In the genomic region with DNA sequence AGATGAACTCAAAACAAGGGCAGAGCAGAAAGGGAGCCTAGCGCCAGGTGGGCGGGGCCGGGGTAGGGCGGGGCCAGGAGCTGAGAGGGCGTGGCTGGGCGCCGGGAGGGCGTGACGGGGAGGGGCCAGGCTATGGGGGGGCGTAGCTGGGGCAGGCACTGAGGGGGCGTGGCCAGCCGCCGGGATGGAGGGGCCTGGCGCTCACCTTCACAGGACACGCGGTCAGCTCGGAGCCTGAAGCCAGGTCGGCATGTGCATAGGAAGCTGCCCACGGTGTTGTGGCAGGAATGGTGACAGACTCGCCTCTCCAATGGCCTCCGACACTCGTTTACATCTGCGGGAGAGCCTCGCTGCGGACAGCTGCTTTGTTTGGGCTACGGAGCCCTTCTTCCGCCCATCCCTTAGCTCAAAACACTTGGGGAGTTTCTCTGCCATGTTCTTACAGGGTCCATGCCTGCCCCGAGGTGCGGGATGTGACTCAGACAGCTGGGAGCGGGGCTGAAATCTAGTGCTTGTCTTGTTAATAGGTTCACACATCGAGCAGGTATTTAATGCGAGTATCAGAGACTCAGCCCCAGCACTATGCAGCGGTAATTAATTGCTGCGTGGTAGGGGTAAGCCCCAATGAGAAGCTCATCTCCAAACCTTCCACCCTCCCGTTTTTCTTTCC, we compare ENCODE assay signal across 1 cellular context.
TF ChIP-seq lines count a peak whose summit lies in the region.

No MANE protein-coding gene starts in this region.

TF ChIP-seq in H1, 55 proteins besides CTCF, POLR2A, EP300 and RAD21:
- TF ChIP-seq SIRT6 (IDR thresholded peaks at IDR 0.05; ENCODE audit: low read length) (no peak), ATF2 (IDR thresholded peaks at IDR 0.05; ENCODE audit: low read length) (no peak), RFX5 (IDR thresholded peaks at IDR 0.05; ENCODE audit: borderline replicate concordance, low read depth, low read length) (no peak), BRCA1 (IDR thresholded peaks at IDR 0.05; ENCODE audit: low read depth, low read length) (no peak), EGR1 (IDR thresholded peaks at IDR 0.05; ENCODE audit: borderline replicate concordance, low read depth, low read length) (no peak), SIX5 (IDR thresholded peaks at IDR 0.05; ENCODE audit: low read depth, low read length) (no peak), RNF2 (IDR thresholded peaks at IDR 0.05; ENCODE audit: borderline replicate concordance, low read depth, low read length, missing control alignments, poor library complexity, severe bottlenecking) (no peak), CREB1 (IDR thresholded peaks at IDR 0.05) (no peak; the same call in 1 of the 2 replicates), BCL11A (IDR thresholded peaks at IDR 0.05; ENCODE audit: low read depth in 2 of 2, low read length in 2 of 2) (no peak), FOSL1 (IDR thresholded peaks at IDR 0.05; ENCODE audit: insufficient read depth, low read depth, low read length) (no peak), NRF1 (IDR thresholded peaks at IDR 0.05; ENCODE audit: low read depth, low read length) (no peak), RBBP5 (IDR thresholded peaks at IDR 0.05; ENCODE audit: borderline replicate concordance, low read depth, low read length) (no peak), SRF (IDR thresholded peaks at IDR 0.05; ENCODE audit: low read depth, low read length) (no peak), TCF12 (IDR thresholded peaks at IDR 0.05; ENCODE audit: low read depth, low read length) (no peak), SP4 (IDR thresholded peaks at IDR 0.05; ENCODE audit: low read length) (0 out of 2 replicates have a peak, but pooled peaks have one; percentile 38), MAFK (IDR thresholded peaks at IDR 0.05; ENCODE audit: low read depth, low read length) (no peak), ZNF274 (IDR thresholded peaks at IDR 0.05; ENCODE audit: borderline replicate concordance, extremely low read depth, low read length) (no peak), CHD1 (IDR thresholded peaks at IDR 0.05; ENCODE audit: low read depth, low read length) (no peak), CTBP2 (IDR thresholded peaks at IDR 0.05; ENCODE audit: borderline replicate concordance, insufficient read depth, insufficient read length, low read length) (no peak), EZH2 (IDR thresholded peaks at IDR 0.05; ENCODE audit: low read depth, low read length, severe bottlenecking) (no peak), CHD2 (IDR thresholded peaks at IDR 0.05; ENCODE audit: low read length) (no peak), ASH2L (IDR thresholded peaks at IDR 0.05; ENCODE audit: low read length) (peak; percentile 30), USF2 (IDR thresholded peaks at IDR 0.05; ENCODE audit: low read length) (no peak), TAF1 (IDR thresholded peaks at IDR 0.05; ENCODE audit: low read depth, low read length) (peak; percentile 59), YY1 (IDR thresholded peaks at IDR 0.05; ENCODE audit: low read depth, low read length) (peak; percentile 57; the same call in 1 of the 2 replicates), SP1 (IDR thresholded peaks at IDR 0.05; ENCODE audit: low read depth, low read length) (peak; percentile 58; the same call in 1 of the 2 replicates), BACH1 (IDR thresholded peaks at IDR 0.05; ENCODE audit: low read length) (no peak), CEBPB (IDR thresholded peaks at IDR 0.05; ENCODE audit: low read depth, low read length) (no peak), POLR2AphosphoS5 (IDR thresholded peaks at IDR 0.05; ENCODE audit: low read depth, low read length) (peak; percentile 85), SIN3A (conservative IDR thresholded peaks at IDR 0.05 in 1 of 2, IDR thresholded peaks at IDR 0.05 in 1 of 2; ENCODE audit: low read depth in 1 of 2, low read length in 2 of 2) (no peak), RXRA (IDR thresholded peaks at IDR 0.05; ENCODE audit: insufficient read depth, low read depth, low read length) (no peak)
- TF ChIP-seq, protein P1, sequence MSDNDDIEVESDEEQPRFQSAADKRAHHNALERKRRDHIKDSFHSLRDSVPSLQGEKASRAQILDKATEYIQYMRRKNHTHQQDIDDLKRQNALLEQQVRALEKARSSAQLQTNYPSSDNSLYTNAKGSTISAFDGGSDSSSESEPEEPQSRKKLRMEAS (IDR thresholded peaks at IDR 0.05) = peak; percentile 98
- TF ChIP-seq, protein P2, sequence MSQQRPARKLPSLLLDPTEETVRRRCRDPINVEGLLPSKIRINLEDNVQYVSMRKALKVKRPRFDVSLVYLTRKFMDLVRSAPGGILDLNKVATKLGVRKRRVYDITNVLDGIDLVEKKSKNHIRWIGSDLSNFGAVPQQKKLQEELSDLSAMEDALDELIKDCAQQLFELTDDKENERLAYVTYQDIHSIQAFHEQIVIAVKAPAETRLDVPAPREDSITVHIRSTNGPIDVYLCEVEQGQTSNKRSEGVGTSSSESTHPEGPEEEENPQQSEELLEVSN (IDR thresholded peaks at IDR 0.05) = peak; percentile 93
- TF ChIP-seq, protein P3, sequence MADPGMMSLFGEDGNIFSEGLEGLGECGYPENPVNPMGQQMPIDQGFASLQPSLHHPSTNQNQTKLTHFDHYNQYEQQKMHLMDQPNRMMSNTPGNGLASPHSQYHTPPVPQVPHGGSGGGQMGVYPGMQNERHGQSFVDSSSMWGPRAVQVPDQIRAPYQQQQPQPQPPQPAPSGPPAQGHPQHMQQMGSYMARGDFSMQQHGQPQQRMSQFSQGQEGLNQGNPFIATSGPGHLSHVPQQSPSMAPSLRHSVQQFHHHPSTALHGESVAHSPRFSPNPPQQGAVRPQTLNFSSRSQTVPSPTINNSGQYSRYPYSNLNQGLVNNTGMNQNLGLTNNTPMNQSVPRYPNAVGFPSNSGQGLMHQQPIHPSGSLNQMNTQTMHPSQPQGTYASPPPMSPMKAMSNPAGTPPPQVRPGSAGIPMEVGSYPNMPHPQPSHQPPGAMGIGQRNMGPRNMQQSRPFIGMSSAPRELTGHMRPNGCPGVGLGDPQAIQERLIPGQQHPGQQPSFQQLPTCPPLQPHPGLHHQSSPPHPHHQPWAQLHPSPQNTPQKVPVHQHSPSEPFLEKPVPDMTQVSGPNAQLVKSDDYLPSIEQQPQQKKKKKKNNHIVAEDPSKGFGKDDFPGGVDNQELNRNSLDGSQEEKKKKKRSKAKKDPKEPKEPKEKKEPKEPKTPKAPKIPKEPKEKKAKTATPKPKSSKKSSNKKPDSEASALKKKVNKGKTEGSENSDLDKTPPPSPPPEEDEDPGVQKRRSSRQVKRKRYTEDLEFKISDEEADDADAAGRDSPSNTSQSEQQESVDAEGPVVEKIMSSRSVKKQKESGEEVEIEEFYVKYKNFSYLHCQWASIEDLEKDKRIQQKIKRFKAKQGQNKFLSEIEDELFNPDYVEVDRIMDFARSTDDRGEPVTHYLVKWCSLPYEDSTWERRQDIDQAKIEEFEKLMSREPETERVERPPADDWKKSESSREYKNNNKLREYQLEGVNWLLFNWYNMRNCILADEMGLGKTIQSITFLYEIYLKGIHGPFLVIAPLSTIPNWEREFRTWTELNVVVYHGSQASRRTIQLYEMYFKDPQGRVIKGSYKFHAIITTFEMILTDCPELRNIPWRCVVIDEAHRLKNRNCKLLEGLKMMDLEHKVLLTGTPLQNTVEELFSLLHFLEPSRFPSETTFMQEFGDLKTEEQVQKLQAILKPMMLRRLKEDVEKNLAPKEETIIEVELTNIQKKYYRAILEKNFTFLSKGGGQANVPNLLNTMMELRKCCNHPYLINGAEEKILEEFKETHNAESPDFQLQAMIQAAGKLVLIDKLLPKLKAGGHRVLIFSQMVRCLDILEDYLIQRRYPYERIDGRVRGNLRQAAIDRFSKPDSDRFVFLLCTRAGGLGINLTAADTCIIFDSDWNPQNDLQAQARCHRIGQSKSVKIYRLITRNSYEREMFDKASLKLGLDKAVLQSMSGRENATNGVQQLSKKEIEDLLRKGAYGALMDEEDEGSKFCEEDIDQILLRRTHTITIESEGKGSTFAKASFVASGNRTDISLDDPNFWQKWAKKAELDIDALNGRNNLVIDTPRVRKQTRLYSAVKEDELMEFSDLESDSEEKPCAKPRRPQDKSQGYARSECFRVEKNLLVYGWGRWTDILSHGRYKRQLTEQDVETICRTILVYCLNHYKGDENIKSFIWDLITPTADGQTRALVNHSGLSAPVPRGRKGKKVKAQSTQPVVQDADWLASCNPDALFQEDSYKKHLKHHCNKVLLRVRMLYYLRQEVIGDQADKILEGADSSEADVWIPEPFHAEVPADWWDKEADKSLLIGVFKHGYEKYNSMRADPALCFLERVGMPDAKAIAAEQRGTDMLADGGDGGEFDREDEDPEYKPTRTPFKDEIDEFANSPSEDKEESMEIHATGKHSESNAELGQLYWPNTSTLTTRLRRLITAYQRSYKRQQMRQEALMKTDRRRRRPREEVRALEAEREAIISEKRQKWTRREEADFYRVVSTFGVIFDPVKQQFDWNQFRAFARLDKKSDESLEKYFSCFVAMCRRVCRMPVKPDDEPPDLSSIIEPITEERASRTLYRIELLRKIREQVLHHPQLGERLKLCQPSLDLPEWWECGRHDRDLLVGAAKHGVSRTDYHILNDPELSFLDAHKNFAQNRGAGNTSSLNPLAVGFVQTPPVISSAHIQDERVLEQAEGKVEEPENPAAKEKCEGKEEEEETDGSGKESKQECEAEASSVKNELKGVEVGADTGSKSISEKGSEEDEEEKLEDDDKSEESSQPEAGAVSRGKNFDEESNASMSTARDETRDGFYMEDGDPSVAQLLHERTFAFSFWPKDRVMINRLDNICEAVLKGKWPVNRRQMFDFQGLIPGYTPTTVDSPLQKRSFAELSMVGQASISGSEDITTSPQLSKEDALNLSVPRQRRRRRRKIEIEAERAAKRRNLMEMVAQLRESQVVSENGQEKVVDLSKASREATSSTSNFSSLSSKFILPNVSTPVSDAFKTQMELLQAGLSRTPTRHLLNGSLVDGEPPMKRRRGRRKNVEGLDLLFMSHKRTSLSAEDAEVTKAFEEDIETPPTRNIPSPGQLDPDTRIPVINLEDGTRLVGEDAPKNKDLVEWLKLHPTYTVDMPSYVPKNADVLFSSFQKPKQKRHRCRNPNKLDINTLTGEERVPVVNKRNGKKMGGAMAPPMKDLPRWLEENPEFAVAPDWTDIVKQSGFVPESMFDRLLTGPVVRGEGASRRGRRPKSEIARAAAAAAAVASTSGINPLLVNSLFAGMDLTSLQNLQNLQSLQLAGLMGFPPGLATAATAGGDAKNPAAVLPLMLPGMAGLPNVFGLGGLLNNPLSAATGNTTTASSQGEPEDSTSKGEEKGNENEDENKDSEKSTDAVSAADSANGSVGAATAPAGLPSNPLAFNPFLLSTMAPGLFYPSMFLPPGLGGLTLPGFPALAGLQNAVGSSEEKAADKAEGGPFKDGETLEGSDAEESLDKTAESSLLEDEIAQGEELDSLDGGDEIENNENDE (IDR thresholded peaks at IDR 0.05; ENCODE audit: insufficient replicate concordance, low read length) = no peak
- TF ChIP-seq, protein P4, sequence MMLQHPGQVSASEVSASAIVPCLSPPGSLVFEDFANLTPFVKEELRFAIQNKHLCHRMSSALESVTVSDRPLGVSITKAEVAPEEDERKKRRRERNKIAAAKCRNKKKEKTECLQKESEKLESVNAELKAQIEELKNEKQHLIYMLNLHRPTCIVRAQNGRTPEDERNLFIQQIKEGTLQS (IDR thresholded peaks at IDR 0.05; ENCODE audit: insufficient read depth, low read depth, low read length) = no peak
